Comparison of ENCODE assay signal across 16 cellular contexts in genomic region chr1:92989936-92990582, GRCh38. TPM values are rescaled to one million over a fixed set of nuclear protein-coding genes. Genes with fewer than 3 reads are reported as not detected.
A peak's percentile ranks its signal among the peaks of the same experiment; 100 is the strongest.
DNase-seq lines count a peak whose midpoint lies in the region; ATAC-seq, FAIRE-seq and TF ChIP-seq lines count a peak whose summit lies in the region.
"Had no signal": no experiment of that assay in that cellular context is flagged by ENCODE, and none has a peak within 500 bp of the region (broad histone marks: within the 10 kb centered on the region; RNA-seq: fewer than 3 reads in every experiment).

No MANE protein-coding gene starts in this region.

- 33% methylated on average over 6 of the region's 6 CpGs for WGBS in K562 (ENCODE audit: insufficient coverage, low coverage, missing lambda C conversion rate)
- 84% methylated on average over 6 of the region's 6 CpGs for WGBS in suprapubic skin

- H3K36me3 Mint-ChIP-seq in T-helper 1 cell treated with Interleukin-12 subunit alpha and Interleukin-12 subunit beta and Interleukin-4 antibody, amounts not matched to agents 30 μg/mL and 1 μg/mL, for 36 hours (ENCODE audit: low read depth), result peaks cover 3% of the 10 kb centered on the region
- no peaks in the 10 kb centered on the region for H3K36me3 Mint-ChIP-seq in naive thymus-derived CD8-positive, alpha-beta T cell

- FAIRE-seq in K562 (lab: Jason Lieb, UNC), result peak; percentile 6
- FAIRE-seq: GM12891 had no signal

- H3K36me3 ChIP-seq in K562 (ENCODE audit: control insufficient read depth, insufficient read depth, low read length), result no peaks in the 10 kb centered on the region
- no peaks in the 10 kb centered on the region for H3K36me3 ChIP-seq in suprapubic skin
- H3K36me3 ChIP-seq: neutrophil, spleen had no signal

- H3K4me1 ChIP-seq in K562 (replicated peaks in 1 of 2; ENCODE audit: control insufficient read depth in 2 of 2, insufficient read depth in 2 of 2, low read length in 2 of 2) (peaks cover 0 to 34% of the 10 kb centered on the region in 2 experiments; a peak in 3 of 5 replicates), suprapubic skin (no peaks in the 10 kb centered on the region)

- peak overlapping the region; percentile 76 for H3K27ac Mint-ChIP-seq in T-helper 1 cell treated with Interleukin-12 subunit alpha and Interleukin-12 subunit beta and Interleukin-4 antibody, amounts not matched to agents 30 μg/mL and 1 μg/mL, for 36 hours
- H3K27ac Mint-ChIP-seq in naive thymus-derived CD8-positive, alpha-beta T cell, result peak overlapping the region; percentile 80 to 97 (median 88)

- H3K79me2 ChIP-seq in K562 (ENCODE audit: control insufficient read depth, insufficient read depth, low read length), result no peaks in the 10 kb centered on the region

- peaks cover 45% of the 10 kb centered on the region for H3K4me1 Mint-ChIP-seq in T-helper 1 cell treated with Interleukin-12 subunit alpha and Interleukin-12 subunit beta and Interleukin-4 antibody, amounts not matched to agents 30 μg/mL and 1 μg/mL, for 36 hours (ENCODE audit: low read depth)
- H3K4me1 Mint-ChIP-seq in naive thymus-derived CD8-positive, alpha-beta T cell, result peaks cover 19 to 52% (median 48%) of the 10 kb centered on the region in 4 donors

- no peaks in the 10 kb centered on the region for H4K20me1 ChIP-seq in K562 (replicated peaks; ENCODE audit: control insufficient read depth, insufficient read depth, low read length)

- 0 out of 2 replicates have a peak overlapping the region, but pooled peaks have one; percentile 7 for H2AFZ ChIP-seq in K562 (ENCODE audit: low read depth, low read length)

- POLR2A ChIA-PET in K562 (lab: Yijun Ruan, JAX), result interaction anchor here (0.6 to 1.4 kb wide), 7 partner anchors 13 to 894 kb away, joined by 3 to 6 read pairs (median 3); partner anchors contain the start of gene RPL5
- POLR2A ChIA-PET in naive thymus-derived CD8-positive, alpha-beta T cell (lab: Charles Lee), result interaction anchor here (0.8 to 4.0 kb wide), 8 partner anchors 9 to 158 kb away, joined by 3 to 51 read pairs (median 8); partner anchors contain the start of genes DIPK1A, MTF2 and RPL5

- TF ChIP-seq CTCF in K562 (IDR thresholded peaks at IDR 0.05 in 2 of 3, conservative IDR thresholded peaks at IDR 0.05 in 1 of 3; ENCODE audit: insufficient read depth in 2 of 3, low read depth in 1 of 3, low read length in 3 of 3) (no peak), suprapubic skin (IDR thresholded peaks at IDR 0.05) (no peak)

- no peak for TF ChIP-seq POLR2A in K562 (conservative IDR thresholded peaks at IDR 0.05)
- no peak for TF ChIP-seq POLR2A in suprapubic skin (IDR thresholded peaks at IDR 0.05)

- no peaks in the 10 kb centered on the region for H3K9me1 ChIP-seq in K562 (ENCODE audit: control insufficient read depth, insufficient read depth, low read length)

- TF ChIP-seq EP300 in K562 (IDR thresholded peaks at IDR 0.05; ENCODE audit: low read length), result no peak
- no peak for TF ChIP-seq EP300 in suprapubic skin (IDR thresholded peaks at IDR 0.05)

- intact Hi-C loops in K562 (cut with micrococcal nuclease), result loop anchor here (5.0 kb wide), 1 partner anchor 38 kb away; no protein-coding TSS in a partner anchor

- no peak for TF ChIP-seq RAD21 in K562 (CRISPR knock-in tag; conservative IDR thresholded peaks at IDR 0.05 in 1 of 2, IDR thresholded peaks at IDR 0.05 in 1 of 2)

- no peak overlapping the region for H3K9ac ChIP-seq in K562 (ENCODE audit: insufficient read depth in 1 of 2, low read depth in 2 of 2, low read length in 2 of 2)

- H3K27me3 Mint-ChIP-seq in T-helper 1 cell treated with Interleukin-12 subunit alpha and Interleukin-12 subunit beta and Interleukin-4 antibody, amounts not matched to agents 30 μg/mL and 1 μg/mL, for 36 hours (ENCODE audit: low read depth), result no peaks in the 10 kb centered on the region
- H3K27me3 Mint-ChIP-seq in naive thymus-derived CD8-positive, alpha-beta T cell, result no peaks in the 10 kb centered on the region

- H3K9me3 ChIP-seq in K562 (replicated peaks; ENCODE audit: control insufficient read depth, insufficient read depth, low read depth, low read length) (no peaks in the 10 kb centered on the region), suprapubic skin (no peaks in the 10 kb centered on the region)
- H3K9me3 ChIP-seq: neutrophil, spleen had no signal

- ATAC-seq in K562, result peak; percentile 33
- no peak for ATAC-seq in naive thymus-derived CD8-positive, alpha-beta T cell
- ATAC-seq in HG03097 (IDR thresholded peaks at IDR 0.05; ENCODE audit: low FRiP score, unreplicated experiment), result no peak
- ATAC-seq: left lobe of liver had no signal

- H3K4me3 ChIP-seq in K562 (no peak overlapping the region), suprapubic skin (no peak overlapping the region)
- H3K4me3 ChIP-seq: spleen had no signal

- in situ Hi-C loops in K562 (cut with MboI), result loop anchor here (5.0 kb wide), 1 partner anchor 138 kb away; no protein-coding TSS in a partner anchor

- no peaks in the 10 kb centered on the region for H3K9me3 Mint-ChIP-seq in T-helper 1 cell treated with Interleukin-12 subunit alpha and Interleukin-12 subunit beta and Interleukin-4 antibody, amounts not matched to agents 30 μg/mL and 1 μg/mL, for 36 hours
- no peaks in the 10 kb centered on the region for H3K9me3 Mint-ChIP-seq in naive thymus-derived CD8-positive, alpha-beta T cell

- CTCF ChIA-PET in K562 (lab: Yijun Ruan, JAX; ENCODE audit: low intra/inter-chr PET ratio), result interaction anchor here (0.6 to 0.7 kb wide), 2 partner anchors 131 to 463 kb away, joined by 3 read pairs; no protein-coding TSS in a partner anchor

- no peak for DNase-seq in T-helper 1 cell
- peak; percentile 26 for DNase-seq in NCI-H226
- DNase-seq in K562 (ENCODE audit: extremely low read depth in 1 of 4, low spot score in 3 of 4), result peak in 1 of 4 experiments; percentile 23
- no peak for DNase-seq in naive thymus-derived CD8-positive, alpha-beta T cell
- DNase-seq in NCI-H146 treated with DMSO at 0.1 percent for 48 hours (lab: John Stamatoyannopoulos, UW; ENCODE audit: unreplicated experiment), result no peak
- DNase-seq in suprapubic skin (ENCODE audit: low spot score in 2 of 2), result no peak
- DNase-seq: 8988T; effector CD4-positive, alpha-beta T cell; MV-4-11; NCI-H446; spleen had no signal

- no peak overlapping the region for H3K4me2 ChIP-seq in K562 (ENCODE audit: insufficient read depth, low read length)

- no TSS peak for BruUV-seq in K562 (replicated peaks; lab: Mats Ljungman, UMichigan)

- no peak overlapping the region for H3K27ac ChIP-seq in K562 (ENCODE audit: extremely low read depth, low read depth, low read length)
- H3K27ac ChIP-seq in suprapubic skin, result no peak overlapping the region
- H3K27ac ChIP-seq: neutrophil had no signal

- no peaks in the 10 kb centered on the region for H3K27me3 ChIP-seq in K562 (ENCODE audit: control insufficient read depth in 2 of 2, insufficient read depth in 2 of 2, low read length in 2 of 2)
- no peaks in the 10 kb centered on the region for H3K27me3 ChIP-seq in suprapubic skin
- H3K27me3 ChIP-seq: neutrophil, spleen had no signal

- H3K4me3 Mint-ChIP-seq in T-helper 1 cell treated with Interleukin-12 subunit alpha and Interleukin-12 subunit beta and Interleukin-4 antibody, amounts not matched to agents 30 μg/mL and 1 μg/mL, for 36 hours, result no peak overlapping the region
- H3K4me3 Mint-ChIP-seq in naive thymus-derived CD8-positive, alpha-beta T cell, result peak overlapping the region in 8 of 10 donors; percentile 29 to 88 (median 66)

TF ChIP-seq in K562, 482 proteins besides CTCF, POLR2A, EP300 and RAD21 (continues in another document):
- peak; percentile 67 for TF ChIP-seq FOSL1 (tag; conservative IDR thresholded peaks at IDR 0.05)

RNA-seq across cellular contexts. Expression of gene DIPK1A, which starts 28.8 kb away (rescaled TPM):
- total RNA-seq in K562 (2011; cell fraction: chromatin; rRNA removed; ENCODE audit: low replicate concordance), result 2.0 and 4.2 TPM in 2 replicates
- total RNA-seq in K562 (2011; cell fraction: nucleolus; rRNA removed), result 1.5 and 1.7 TPM in 2 replicates
- total RNA-seq in K562 (2011; cell fraction: nucleoplasm; rRNA removed), result 3.3 and 4.8 TPM in 2 replicates
- total RNA-seq in K562 (2014; rRNA removed) (0.54 and 0.69 TPM in 2 replicates), K562 (2014; rRNA removed; fragmentation: Illumina TruSeq; extraction: Trizol) (1.3 and 1.9 TPM in 2 replicates), K562 (2015; rRNA removed; fragmentation: Illumina TruSeq; extraction: Trizol) (1.1 and 1.2 TPM in 2 replicates), K562 (2021) (1.3 TPM in 2 replicates), suprapubic skin (1 to 10 TPM; 3.3 to 7.8 (median 5.3) TPM)
- polyA plus RNA-seq in K562 (2011; rRNA removed) (1.4 and 2.0 TPM in 2 replicates), K562 (2014; fragmentation: Illumina TruSeq; extraction: Trizol) (1.5 TPM in 2 replicates), K562 (2014; fragmentation: Nextera tagmentation; extraction: Ambion mirVana) (1 to 10 TPM; 2.4 to 2.5 TPM), K562 (2014; rRNA removed) (0.65 and 0.91 TPM in 2 replicates)
- polyA plus RNA-seq in K562 (2011; cell fraction: cytosol; rRNA removed), result 0.19 and 0.84 TPM in 2 replicates
- polyA plus RNA-seq in K562 (2011; cell fraction: nucleus; rRNA removed), result 0.51 TPM in 2 replicates
- 2.6 and 3.5 TPM in 2 replicates for polyA plus RNA-seq in K562 (2012)
- 2.1 and 2.7 TPM in 2 replicates for polyA minus RNA-seq in K562 (2011; rRNA and poly(A)+ RNA removed)
- polyA minus RNA-seq in K562 (2011; cell fraction: cytosol; rRNA and poly(A)+ RNA removed), result 0.73 and 0.76 TPM in 2 replicates
- polyA minus RNA-seq in K562 (2011; cell fraction: nucleus; rRNA and poly(A)+ RNA removed), result 0.56 and 0.67 TPM in 2 replicates
- total RNA-seq in naive thymus-derived CD8-positive, alpha-beta T cell, result 10 to 100 TPM; 12.0 to 14.8 TPM
- polyA plus RNA-seq in naive thymus-derived CD8-positive, alpha-beta T cell, result 10 to 100 TPM; 11.5 to 14.5 (median 14.1) TPM
